In genomic region chr13:101144808-101145419, GRCh38 we compare ENCODE assay signal across 9 cellular contexts.
DNase-seq lines count a peak whose midpoint lies in the region; ATAC-seq, FAIRE-seq and TF ChIP-seq lines count a peak whose summit lies in the region.
"Had no signal": no experiment of that assay in that cellular context is flagged by ENCODE, and none has a peak within 500 bp of the region (broad histone marks: within the 10 kb centered on the region; RNA-seq: fewer than 3 reads in every experiment).

No MANE protein-coding gene starts in this region.

- no peaks in the 10 kb centered on the region for H3K9me2 ChIP-seq in neural cell (ENCODE audit: insufficient read depth, low read length)

- TF ChIP-seq CTCF in H1 (IDR thresholded peaks at IDR 0.05; ENCODE audit: control extremely low read depth in 1 of 3, insufficient read depth in 1 of 3, low read depth in 1 of 3, low read length in 3 of 3) (peak in 2 of 3 experiments; percentile 31 to 48; a peak in 2 of 4 replicates), neural cell (IDR thresholded peaks at IDR 0.05; ENCODE audit: poor library complexity, severe bottlenecking) (peak; percentile 80)

- H3K56ac ChIP-seq in H1 (replicated peaks; ENCODE audit: insufficient read length, low read depth, low read length), result no peak overlapping the region

- peak; percentile 72 for ATAC-seq in GM19468 (IDR thresholded peaks at IDR 0.05; ENCODE audit: extremely low read depth, unreplicated experiment)
- ATAC-seq in GM18505 (IDR thresholded peaks at IDR 0.05; ENCODE audit: unreplicated experiment), result no peak

- no peaks in the 10 kb centered on the region for H3K36me3 ChIP-seq in H1 (ENCODE audit: control insufficient read depth in 2 of 4, insufficient read depth in 4 of 4, low read length in 3 of 4)
- no peaks in the 10 kb centered on the region for H3K36me3 ChIP-seq in neural cell (ENCODE audit: insufficient read depth, low read length)

- H3K27me3 ChIP-seq in H1 (replicated peaks in 1 of 4; ENCODE audit: control insufficient read depth in 3 of 4, extremely low read depth in 1 of 4, insufficient read depth in 3 of 4, low read length in 3 of 4) (no peaks in the 10 kb centered on the region), neural cell (ENCODE audit: insufficient read depth, low read depth, low read length) (no peaks in the 10 kb centered on the region)

- H3K4me1 Mint-ChIP-seq in activated CD4-positive, alpha-beta T cell treated with anti-CD3 and anti-CD28 coated beads, Interleukin-2, amount 10 ng/mL, durations not matched to agents 7 days and 5 days, result no peaks in the 10 kb centered on the region

- H3K4me1 ChIP-seq in H1 (replicated peaks in 1 of 4; ENCODE audit: control insufficient read depth in 3 of 4, insufficient read depth in 4 of 4, low read length in 3 of 4), result peaks cover 0 to 3% (median 0%) of the 10 kb centered on the region in 4 experiments; a peak in 1 of 7 replicates

- 0 out of 2 replicates have a peak overlapping the region, but pooled peaks have one; percentile 20 for H2AFZ ChIP-seq in H1 (ENCODE audit: low read length)
- no peak overlapping the region for H2AFZ ChIP-seq in neural cell (ENCODE audit: low read depth, low read length)

- H3K79me1 ChIP-seq in H1 (ENCODE audit: low read depth, low read length), result no peaks in the 10 kb centered on the region

- H3K4me3 ChIP-seq in H1 (ENCODE audit: extremely low read depth in 1 of 4, insufficient read depth in 2 of 4, low read depth in 3 of 4, low read length in 4 of 4) (no peak overlapping the region), neural cell (ENCODE audit: low read length) (no peak overlapping the region)

- H3K27ac Mint-ChIP-seq in activated CD4-positive, alpha-beta T cell treated with anti-CD3 and anti-CD28 coated beads, Interleukin-2, amount 10 ng/mL, durations not matched to agents 7 days and 5 days, result no peak overlapping the region
- H3K27ac Mint-ChIP-seq: dendritic cell treated with granulocyte-macrophage colony-stimulating factor and Interleukin-4, amounts not matched to agents 40 ng/mL and 50 ng/mL, for 4 days had no signal

- H3K36me3 Mint-ChIP-seq in activated CD4-positive, alpha-beta T cell treated with anti-CD3 and anti-CD28 coated beads, Interleukin-2, amount 10 ng/mL, durations not matched to agents 7 days and 5 days (ENCODE audit: low read depth), result no peaks in the 10 kb centered on the region

- H3K18ac ChIP-seq in H1 (ENCODE audit: extremely low read depth, low read length), result no peak overlapping the region

- no peak overlapping the region for H2BK15ac ChIP-seq in H1 (ENCODE audit: low read length)

- peaks cover 14% of the 10 kb centered on the region for H3K27me3 Mint-ChIP-seq in activated CD4-positive, alpha-beta T cell treated with anti-CD3 and anti-CD28 coated beads, Interleukin-2, amount 10 ng/mL, durations not matched to agents 7 days and 5 days

- H3K9me3 ChIP-seq in H1 (ENCODE audit: insufficient read depth in 2 of 2, low read depth in 1 of 2, low read length in 1 of 2) (no peaks in the 10 kb centered on the region), neural cell (ENCODE audit: low read length) (no peaks in the 10 kb centered on the region)

- no peak overlapping the region for H3K4me2 ChIP-seq in H1 (ENCODE audit: insufficient read depth in 1 of 2, low read depth in 2 of 2, low read length in 2 of 2)
- H3K4me2 ChIP-seq in neural cell (ENCODE audit: low read length), result no peak overlapping the region

- no peak overlapping the region for H3K4ac ChIP-seq in H1 (replicated peaks; ENCODE audit: insufficient read length, low read depth, low read length)

- no peak overlapping the region for H3K23ac ChIP-seq in H1 (ENCODE audit: insufficient read length)

- CTCF ChIA-PET in activated CD4-positive, alpha-beta T cell treated with anti-CD3 and anti-CD28 coated beads, Interleukin-2, amount 10 ng/mL, durations not matched to agents 7 days and 5 days (lab: Charles Lee), result interaction anchor here (0.5 to 1.2 kb wide), 2 partner anchors 949 to 1413 kb away, joined by 3 to 4 read pairs; no protein-coding TSS in a partner anchor
- CTCF ChIA-PET in H1 (lab: Charles Lee; ENCODE audit: partially characterized antibody), result interaction anchor here (0.5 to 12.8 kb wide), 40 partner anchors 8 to 1991 kb away, joined by 3 to 206 read pairs (median 4); no protein-coding TSS in a partner anchor

- FAIRE-seq in RCC 7860 (lab: Jason Lieb, UNC) (peak; percentile 79), H1 (lab: Jason Lieb, UNC) (peak; percentile 86)

- H3K14ac ChIP-seq in H1 (ENCODE audit: insufficient read length), result no peak overlapping the region

- POLR2A ChIA-PET in activated CD4-positive, alpha-beta T cell treated with anti-CD3 and anti-CD28 coated beads, Interleukin-2, amount 10 ng/mL, durations not matched to agents 7 days and 5 days (lab: Charles Lee), result no interaction called here
- POLR2A ChIA-PET in H1 (lab: Charles Lee; ENCODE audit: partially characterized antibody), result no interaction called here

- no peak for TF ChIP-seq POLR2A in H1 (IDR thresholded peaks at IDR 0.05; ENCODE audit: control extremely low read depth in 1 of 2, low read depth in 2 of 2, low read length in 2 of 2)
- no peak for TF ChIP-seq POLR2A in GM18505 (IDR thresholded peaks at IDR 0.05; ENCODE audit: borderline replicate concordance, extremely low read depth, insufficient read depth, insufficient read length)

- H3K79me2 ChIP-seq in H1 (ENCODE audit: control insufficient read depth in 1 of 2, insufficient read depth in 2 of 2, low read length in 2 of 2), result no peaks in the 10 kb centered on the region
- no peaks in the 10 kb centered on the region for H3K79me2 ChIP-seq in neural cell (replicated peaks; ENCODE audit: insufficient read depth, low read length)

- no peaks in the 10 kb centered on the region for H3K9me3 Mint-ChIP-seq in activated CD4-positive, alpha-beta T cell treated with anti-CD3 and anti-CD28 coated beads, Interleukin-2, amount 10 ng/mL, durations not matched to agents 7 days and 5 days
- H3K9me3 Mint-ChIP-seq: dendritic cell treated with granulocyte-macrophage colony-stimulating factor and Interleukin-4, amounts not matched to agents 40 ng/mL and 50 ng/mL, for 4 days had no signal

- TF ChIP-seq RAD21 in Ishikawa (IDR thresholded peaks at IDR 0.05; ENCODE audit: low read depth), result peak; percentile 70
- TF ChIP-seq RAD21 in H1 (IDR thresholded peaks at IDR 0.05 in 1 of 2, conservative IDR thresholded peaks at IDR 0.05 in 1 of 2; ENCODE audit: low read depth in 2 of 2, low read length in 2 of 2), result peak; percentile 82 to 84
- peak; percentile 93 for TF ChIP-seq RAD21 in neural cell (conservative IDR thresholded peaks at IDR 0.05)

- H3K23me2 ChIP-seq in H1 (ENCODE audit: low read depth, low read length), result no peaks in the 10 kb centered on the region

- no peak overlapping the region for H2BK5ac ChIP-seq in H1 (ENCODE audit: low read depth, low read length)

- no peak overlapping the region for H2BK12ac ChIP-seq in H1 (ENCODE audit: low read depth, low read length)

- H3K9ac ChIP-seq in H1 (replicated peaks in 1 of 4; ENCODE audit: extremely low read depth in 1 of 4, low read depth in 3 of 4, low read length in 3 of 4), result no peak overlapping the region
- H3K9ac ChIP-seq in neural cell (ENCODE audit: low read length), result no peak overlapping the region

- H2BK20ac ChIP-seq in H1 (ENCODE audit: low read length), result no peak overlapping the region

- no peak overlapping the region for H2AK5ac ChIP-seq in H1 (ENCODE audit: low read depth, low read length)

- no peak overlapping the region for H3K4me3 Mint-ChIP-seq in activated CD4-positive, alpha-beta T cell treated with anti-CD3 and anti-CD28 coated beads, Interleukin-2, amount 10 ng/mL, durations not matched to agents 7 days and 5 days
- H3K4me3 Mint-ChIP-seq: dendritic cell treated with granulocyte-macrophage colony-stimulating factor and Interleukin-4, amounts not matched to agents 40 ng/mL and 50 ng/mL, for 4 days had no signal

- DNase-seq in activated CD4-positive, alpha-beta T cell treated with anti-CD3 and anti-CD28 coated beads, Interleukin-2, amount 10 ng/mL, durations not matched to agents 7 days and 5 days, result peak; percentile 53
- no peak for DNase-seq in activated CD4-positive, alpha-beta T cell treated with anti-CD3 and anti-CD28 coated beads for 1 hour
- DNase-seq in RCC 7860 (ENCODE audit: low spot score) (peak; percentile 28), H1 (ENCODE audit: low read depth in 1 of 2, low spot score in 2 of 2) (no peak)

- no peak overlapping the region for H4K8ac ChIP-seq in H1 (ENCODE audit: extremely low read depth, insufficient read depth, low read length)

- H4K5ac ChIP-seq in H1 (ENCODE audit: insufficient read length, low read depth, low read length), result no peak overlapping the region

- H3K27ac ChIP-seq in H1 (ENCODE audit: low read depth, low read length), result no peak overlapping the region
- no peak overlapping the region for H3K27ac ChIP-seq in neural cell (ENCODE audit: low read length)

- H4K20me1 ChIP-seq in H1 (replicated peaks in 1 of 2; ENCODE audit: control insufficient read depth in 1 of 2, insufficient read depth in 2 of 2, low read length in 2 of 2) (no peaks in the 10 kb centered on the region), neural cell (ENCODE audit: insufficient read depth) (no peaks in the 10 kb centered on the region)

- 39% methylated on average over 7 of the region's 7 CpGs; no CpG with 5 or more reads in 1 of the 2 experiments for WGBS in H1 (ENCODE audit: extremely low coverage in 1 of 2, insufficient coverage in 1 of 2, insufficient read length in 1 of 2, insufficient replicate concordance in 2 of 2, low coverage in 1 of 2, low lambda C conversion rate in 2 of 2, missing lambda C conversion rate in 1 of 2), 2 experiments

- H4K91ac ChIP-seq in H1 (replicated peaks; ENCODE audit: insufficient read length, low read length), result no peak overlapping the region

- TF ChIP-seq EP300 in Ishikawa (IDR thresholded peaks at IDR 0.05; ENCODE audit: borderline replicate concordance) (no peak), H1 (IDR thresholded peaks at IDR 0.05; ENCODE audit: borderline replicate concordance in 1 of 2, low read depth in 2 of 2, low read length in 2 of 2) (no peak), neural cell (conservative IDR thresholded peaks at IDR 0.05; ENCODE audit: poor library complexity, severe bottlenecking) (no peak)

- no peak overlapping the region for H2BK120ac ChIP-seq in H1 (replicated peaks; ENCODE audit: low read depth, low read length)

- H3F3A ChIP-seq in neural cell (ENCODE audit: insufficient read depth, low read length, poor library complexity, severe bottlenecking), result peaks cover 4% of the 10 kb centered on the region

TF ChIP-seq in Ishikawa, 13 proteins besides CTCF, POLR2A, EP300 and RAD21 (continues in another document):
- TF ChIP-seq FOXM1 (IDR thresholded peaks at IDR 0.05; ENCODE audit: borderline replicate concordance, low read depth) (no peak), EGR1 (IDR thresholded peaks at IDR 0.05) (no peak)

TF ChIP-seq in H1, 55 proteins besides CTCF, POLR2A, EP300 and RAD21:
- TF ChIP-seq YY1 (IDR thresholded peaks at IDR 0.05; ENCODE audit: low read depth, low read length) (peak; percentile 7; the same call in 1 of the 2 replicates), KDM1A (IDR thresholded peaks at IDR 0.05; ENCODE audit: borderline replicate concordance, low read length) (no peak)

TF ChIP-seq in neural cell, 6 proteins besides CTCF, POLR2A, EP300 and RAD21:
- TF ChIP-seq POLR2AphosphoS5 (IDR thresholded peaks at IDR 0.05) (no peak), SMC3 (conservative IDR thresholded peaks at IDR 0.05; ENCODE audit: poor library complexity) (peak; percentile 91), TAF1 (IDR thresholded peaks at IDR 0.05; ENCODE audit: low read depth) (no peak)

Comparison
In these comparisons a context has a peak if more than half of its experiments do, and no peak if none do; other contexts are left out.
1. DNase-seq: peak in activated CD4-positive, alpha-beta T cell treated with anti-CD3 and anti-CD28 coated beads, Interleukin-2, amount 10 ng/mL, durations not matched to agents 7 days and 5 days (single experiment) and RCC 7860 (single experiment); none in activated CD4-positive, alpha-beta T cell treated with anti-CD3 and anti-CD28 coated beads for 1 hour (single experiment) and H1 (0 of 2).